Comparison of ENCODE assay signal across 17 cellular contexts in genomic region chr9:127580879-127581278, GRCh38. TPM values are rescaled to one million over a fixed set of nuclear protein-coding genes. Genes with fewer than 3 reads are reported as not detected.
DNase-seq lines count a peak whose midpoint lies in the region; ATAC-seq and TF ChIP-seq lines count a peak whose summit lies in the region.
"Had no signal": no experiment of that assay in that cellular context is flagged by ENCODE, and none has a peak within 500 bp of the region (broad histone marks: within the 10 kb centered on the region; RNA-seq: fewer than 3 reads in every experiment).

No MANE protein-coding gene starts in this region.

- intact Hi-C loops in activated CD8-positive, alpha-beta T cell treated with anti-CD3 and anti-CD28 coated beads for 36 hours (cut with micrococcal nuclease): no loop called here

- H3K27me3 Mint-ChIP-seq in activated CD8-positive, alpha-beta T cell treated with anti-CD3 and anti-CD28 coated beads, Interleukin-2, amount 10 ng/mL, durations not matched to agents 7 days and 5 days (ENCODE audit: low read depth): no peaks in the 10 kb centered on the region
- peaks cover 2% of the 10 kb centered on the region for H3K27me3 Mint-ChIP-seq in activated CD8-positive, alpha-beta T cell treated with anti-CD3 and anti-CD28 coated beads for 36 hours
- H3K27me3 Mint-ChIP-seq: activated naive CD4-positive, alpha-beta T cell treated with anti-CD3 and anti-CD28 coated beads, Interleukin-2, amount 50 U/mL, for 24 hours had no signal

- peak overlapping the region; percentile 5 for H3K9ac ChIP-seq in mucosa of stomach (ENCODE audit: low read length)

- no peaks in the 10 kb centered on the region for H3K9me3 ChIP-seq in mucosa of stomach (ENCODE audit: control insufficient read depth, low read length)
- H3K9me3 ChIP-seq: Peyer's patch had no signal

- peak overlapping the region; percentile 75; the same call in 1 of the 2 replicates for H3K27ac ChIP-seq in VCaP
- H3K27ac ChIP-seq: Peyer's patch had no signal

- ATAC-seq in activated CD8-positive, alpha-beta T cell treated with anti-CD3 and anti-CD28 coated beads, Interleukin-2, amount 10 ng/mL, durations not matched to agents 7 days and 5 days: no peak
- no peak for ATAC-seq in activated CD8-positive, alpha-beta T cell treated with anti-CD3 and anti-CD28 coated beads for 36 hours
- ATAC-seq in HG03457 (IDR thresholded peaks at IDR 0.05; ENCODE audit: unreplicated experiment): no peak

- peak overlapping the region; percentile 3 for H3K27ac Mint-ChIP-seq in activated CD8-positive, alpha-beta T cell treated with anti-CD3 and anti-CD28 coated beads, Interleukin-2, amount 10 ng/mL, durations not matched to agents 7 days and 5 days
- no peak overlapping the region for H3K27ac Mint-ChIP-seq in activated CD8-positive, alpha-beta T cell treated with anti-CD3 and anti-CD28 coated beads for 36 hours
- H3K27ac Mint-ChIP-seq: activated naive CD4-positive, alpha-beta T cell treated with anti-CD3 and anti-CD28 coated beads, Interleukin-2, amount 50 U/mL, for 24 hours had no signal

- DNase-seq in activated CD8-positive, alpha-beta T cell treated with anti-CD3 and anti-CD28 coated beads, Interleukin-2, amount 10 ng/mL, durations not matched to agents 7 days and 5 days: no peak
- DNase-seq in activated CD8-positive, alpha-beta T cell treated with anti-CD3 and anti-CD28 coated beads for 36 hours: no peak
- no peak for DNase-seq in NOMO-1 treated with DMSO at 0.1 percent for 48 hours (lab: John Stamatoyannopoulos, UW; ENCODE audit: unreplicated experiment)
- no peak for DNase-seq in activated T-cell treated with anti-CD3 and anti-CD28 coated beads, Interleukin-2, amount 50 U/mL, for 48 hours
- no peak for DNase-seq in AG20443 (ENCODE audit: low spot score)
- DNase-seq: activated CD4-positive, alpha-beta T cell treated with anti-CD3 and anti-CD28 coated beads for 48 hours; activated T-cell treated with anti-CD3 and anti-CD28 coated beads for 4 hours; HCEC 1CT; Karpas-422; NCI-H1048; Peyer's patch; stimulated activated CD4-positive, alpha-beta T cell treated with anti-CD3 and anti-CD28 coated beads, Interleukin-12 subunit alpha, Interleukin-12 subunit beta, amount 100 ng/mL, for 4 hours had no signal

- H3K27me3 ChIP-seq in mucosa of stomach (ENCODE audit: control insufficient read depth, insufficient read depth, low read length): no peaks in the 10 kb centered on the region
- H3K27me3 ChIP-seq: Peyer's patch had no signal

- H3K4me3 ChIP-seq in mucosa of stomach (ENCODE audit: low read length): no peak overlapping the region
- H3K4me3 ChIP-seq: coronary artery, Peyer's patch had no signal

- no peaks in the 10 kb centered on the region for H3K9me3 Mint-ChIP-seq in activated CD8-positive, alpha-beta T cell treated with anti-CD3 and anti-CD28 coated beads, Interleukin-2, amount 10 ng/mL, durations not matched to agents 7 days and 5 days (ENCODE audit: insufficient read depth)
- H3K9me3 Mint-ChIP-seq in activated CD8-positive, alpha-beta T cell treated with anti-CD3 and anti-CD28 coated beads for 36 hours: peaks cover 4% of the 10 kb centered on the region
- H3K9me3 Mint-ChIP-seq: activated naive CD4-positive, alpha-beta T cell treated with anti-CD3 and anti-CD28 coated beads, Interleukin-2, amount 50 U/mL, for 24 hours had no signal

- H3K4me1 ChIP-seq in mucosa of stomach (ENCODE audit: control insufficient read depth, insufficient read depth, low read length): peaks cover 36% of the 10 kb centered on the region

- peaks cover 53% of the 10 kb centered on the region for H3K4me1 Mint-ChIP-seq in activated CD8-positive, alpha-beta T cell treated with anti-CD3 and anti-CD28 coated beads, Interleukin-2, amount 10 ng/mL, durations not matched to agents 7 days and 5 days (ENCODE audit: low read depth)
- peaks cover 23% of the 10 kb centered on the region for H3K4me1 Mint-ChIP-seq in activated CD8-positive, alpha-beta T cell treated with anti-CD3 and anti-CD28 coated beads for 36 hours (ENCODE audit: low read depth)

- peak overlapping the region; percentile 82 for H3K4me3 Mint-ChIP-seq in activated CD8-positive, alpha-beta T cell treated with anti-CD3 and anti-CD28 coated beads, Interleukin-2, amount 10 ng/mL, durations not matched to agents 7 days and 5 days
- no peak overlapping the region for H3K4me3 Mint-ChIP-seq in activated CD8-positive, alpha-beta T cell treated with anti-CD3 and anti-CD28 coated beads for 36 hours
- H3K4me3 Mint-ChIP-seq: activated naive CD4-positive, alpha-beta T cell treated with anti-CD3 and anti-CD28 coated beads, Interleukin-2, amount 50 U/mL, for 24 hours had no signal

- CTCF ChIA-PET in activated CD8-positive, alpha-beta T cell treated with anti-CD3 and anti-CD28 coated beads, Interleukin-2, amount 10 ng/mL, durations not matched to agents 7 days and 5 days (lab: Charles Lee): interaction anchor here (0.9 to 3.2 kb wide), 5 partner anchors 9 to 340 kb away, joined by 3 to 12 read pairs (median 3); no protein-coding TSS in a partner anchor
- CTCF ChIA-PET in activated CD8-positive, alpha-beta T cell treated with anti-CD3 and anti-CD28 coated beads for 36 hours (lab: Charles Lee): no interaction called here

- TF ChIP-seq CTCF in activated CD8-positive, alpha-beta T cell treated with anti-CD3 and anti-CD28 coated beads for 36 hours (IDR thresholded peaks at IDR 0.05): no peak
- no peak for TF ChIP-seq CTCF in VCaP (conservative IDR thresholded peaks at IDR 0.05)

- POLR2A ChIA-PET in activated CD8-positive, alpha-beta T cell treated with anti-CD3 and anti-CD28 coated beads, Interleukin-2, amount 10 ng/mL, durations not matched to agents 7 days and 5 days (lab: Charles Lee): no interaction called here
- POLR2A ChIA-PET in activated CD8-positive, alpha-beta T cell treated with anti-CD3 and anti-CD28 coated beads for 36 hours (lab: Charles Lee): no interaction called here

- no peaks in the 10 kb centered on the region for H3K36me3 ChIP-seq in mucosa of stomach (ENCODE audit: control insufficient read depth, insufficient read depth, low read length)
- H3K36me3 ChIP-seq: Peyer's patch had no signal

- peaks cover 9% of the 10 kb centered on the region for H3K36me3 Mint-ChIP-seq in activated CD8-positive, alpha-beta T cell treated with anti-CD3 and anti-CD28 coated beads, Interleukin-2, amount 10 ng/mL, durations not matched to agents 7 days and 5 days (ENCODE audit: low read depth)
- H3K36me3 Mint-ChIP-seq in activated CD8-positive, alpha-beta T cell treated with anti-CD3 and anti-CD28 coated beads for 36 hours (ENCODE audit: low read depth): no peaks in the 10 kb centered on the region
- H3K36me3 Mint-ChIP-seq: activated naive CD4-positive, alpha-beta T cell treated with anti-CD3 and anti-CD28 coated beads, Interleukin-2, amount 50 U/mL, for 24 hours had no signal

RNA-seq across cellular contexts. Expression of gene STXBP1, which starts 31.2 kb away (rescaled TPM):
- 10 to 100 TPM; 24.2 to 25.3 TPM for total RNA-seq in activated CD8-positive, alpha-beta T cell treated with anti-CD3 and anti-CD28 coated beads, Interleukin-2, amount 10 ng/mL, durations not matched to agents 7 days and 5 days
- total RNA-seq in activated CD8-positive, alpha-beta T cell treated with anti-CD3 and anti-CD28 coated beads for 36 hours: 10 to 100 TPM; 19.2 to 23.5 TPM
